ENCODE assay signal across 18 cellular contexts in genomic region chr21:34274001-34274400, GRCh38.
DNase-seq lines count a peak whose midpoint lies in the region; ATAC-seq and TF ChIP-seq lines count a peak whose summit lies in the region.
"Had no signal": no experiment of that assay in that cellular context is flagged by ENCODE, and none has a peak within 500 bp of the region (broad histone marks: within the 10 kb centered on the region; RNA-seq: fewer than 3 reads in every experiment).

No MANE protein-coding gene starts in this region.

- no peak overlapping the region for H2BK120ac ChIP-seq in IMR-90 (ENCODE audit: low read depth, low read length)

- BruUV-seq in IMR-90 (replicated peaks; lab: Mats Ljungman, UMichigan): no TSS peak

- CTCF ChIA-PET in AG04449 (lab: Yijun Ruan, JAX) (interaction anchor here (0.9 to 1.0 kb wide), 2 partner anchors 71 to 350 kb away, joined by 3 read pairs; no protein-coding TSS in a partner anchor), IMR-90 (lab: Yijun Ruan, JAX) (no interaction called here)

- no peak; the same call in 1 of the 2 replicates for ATAC-seq in IMR-90 (ENCODE audit: low read depth)
- ATAC-seq in GM19455 (IDR thresholded peaks at IDR 0.05; ENCODE audit: unreplicated experiment): no peak
- ATAC-seq: activated T-helper 17 cell treated with anti-CD3 and anti-CD28 coated beads, Interleukin-2, amount 50 U/mL, for 72 hours had no signal

- dilution Hi-C loops in IMR-90 (cut with HindIII; ENCODE audit: low sequenced_read_pairs, unreplicated experiment): no loop called here

- no peak for TF ChIP-seq POLR2A in IMR-90 (IDR thresholded peaks at IDR 0.05; ENCODE audit: low read depth, low read length)

- H3K9me3 ChIP-seq in IMR-90 (ENCODE audit: control insufficient read depth, insufficient read depth, low read length): peaks cover 4% of the 10 kb centered on the region
- H3K9me3 ChIP-seq: vagina had no signal

- peaks cover 4% of the 10 kb centered on the region for H3K4me1 Mint-ChIP-seq in CD14-positive monocyte
- H3K4me1 Mint-ChIP-seq: central memory CD8-positive, alpha-beta T cell had no signal

- no peak overlapping the region for H2BK20ac ChIP-seq in IMR-90 (ENCODE audit: low read depth, low read length)

- no peak overlapping the region for H3K4me2 ChIP-seq in IMR-90 (ENCODE audit: low read depth, low read length)

- no peaks in the 10 kb centered on the region for H4K20me1 ChIP-seq in IMR-90 (ENCODE audit: insufficient read depth, low read length)

- in situ Hi-C loops in IMR-90 (cut with MboI; ENCODE audit: low sequenced_read_pairs): no loop called here

- H4K5ac ChIP-seq in IMR-90 (ENCODE audit: low read depth, low read length): no peak overlapping the region

- no peak for TF ChIP-seq CTCF in AG04449 (IDR thresholded peaks at IDR 0.05; ENCODE audit: insufficient read depth, low read length, missing control alignments)
- TF ChIP-seq CTCF in IMR-90 (conservative IDR thresholded peaks at IDR 0.05; ENCODE audit: low read depth, low read length): no peak
- TF ChIP-seq CTCF in cardiac fibroblast (IDR thresholded peaks at IDR 0.05; ENCODE audit: low read depth, low read length): no peak
- no peak for TF ChIP-seq CTCF in CD14-positive monocyte (IDR thresholded peaks at IDR 0.05)

- no peak overlapping the region for H3K14ac ChIP-seq in IMR-90 (replicated peaks; ENCODE audit: low read depth, low read length)

- no peak overlapping the region for H3K27ac Mint-ChIP-seq in CD14-positive monocyte
- H3K27ac Mint-ChIP-seq: activated T-helper 17 cell treated with anti-CD3 and anti-CD28 coated beads, Interleukin-2, amount 50 U/mL, for 72 hours; CD4-positive, alpha-beta T cell had no signal

- peaks cover 2 to 9% (median 4%) of the 10 kb centered on the region in 3 donors for H3K27me3 Mint-ChIP-seq in CD14-positive monocyte (ENCODE audit: low read depth in 3 of 3)

- H2BK15ac ChIP-seq in IMR-90 (ENCODE audit: low read depth, low read length): no peak overlapping the region

- H3K27me3 ChIP-seq in IMR-90 (ENCODE audit: control insufficient read depth, insufficient read depth, low read length): peaks cover 30% of the 10 kb centered on the region
- H3K27me3 ChIP-seq: vagina had no signal

- intact Hi-C loops in IMR-90 (cut with micrococcal nuclease) (no loop called here), CD14-positive monocyte (cut with micrococcal nuclease) (no loop called here)

- no peak overlapping the region for H3K9ac ChIP-seq in IMR-90 (ENCODE audit: low read depth, low read length)

- H3K36me3 Mint-ChIP-seq in CD14-positive monocyte: no peaks in the 10 kb centered on the region

- H3K4me1 ChIP-seq in IMR-90 (ENCODE audit: control insufficient read depth, insufficient read depth, low read length): no peaks in the 10 kb centered on the region
- H3K4me1 ChIP-seq: vagina had no signal

- H4K8ac ChIP-seq in IMR-90 (ENCODE audit: low read depth in 2 of 2, low read length in 2 of 2): no peak overlapping the region

- H3K27ac ChIP-seq in IMR-90 (ENCODE audit: insufficient read depth, low read length): no peak overlapping the region
- H3K27ac ChIP-seq: HL-60, vagina had no signal

- peak; percentile 9 for DNase-seq in AG04449 (ENCODE audit: low read depth, low spot score)
- peak; percentile 28 for DNase-seq in IMR-90
- peak; percentile 50 to 63 for DNase-seq in cardiac fibroblast (ENCODE audit: low read depth in 2 of 2)
- DNase-seq in iris pigment epithelial cell (ENCODE audit: low read depth): peak; percentile 26
- DNase-seq in central memory CD4-positive, alpha-beta T cell: no peak
- DNase-seq in CD14-positive monocyte (ENCODE audit: low spot score): no peak
- no peak for DNase-seq in NCI-H1417 treated with DMSO at 0.1 percent for 48 hours (lab: John Stamatoyannopoulos, UW)
- DNase-seq: activated CD4-positive, CD25-positive, alpha-beta regulatory T cell treated with anti-CD3 and anti-CD28 coated beads, Interleukin-2, amount 50 U/mL, for 72 hours; CD4-positive, alpha-beta T cell; hypothalamus; NCI-H2029; T1000 had no signal

- H4K91ac ChIP-seq in IMR-90 (ENCODE audit: insufficient read depth, low read depth, low read length): no peak overlapping the region

- POLR2A ChIA-PET in AG04449 (lab: Yijun Ruan, JAX): no interaction called here
- POLR2A ChIA-PET in IMR-90 (lab: Charles Lee; ENCODE audit: unreplicated experiment): no interaction called here

- H3K18ac ChIP-seq in IMR-90 (ENCODE audit: low read depth, low read length): no peak overlapping the region

- no peaks in the 10 kb centered on the region for H3K79me1 ChIP-seq in IMR-90 (ENCODE audit: low read depth in 1 of 2, low read length in 2 of 2)

- no peak overlapping the region for H3K4me3 Mint-ChIP-seq in CD14-positive monocyte
- H3K4me3 Mint-ChIP-seq: activated T-helper 17 cell treated with anti-CD3 and anti-CD28 coated beads, Interleukin-2, amount 50 U/mL, for 72 hours; CD4-positive, alpha-beta T cell; central memory CD8-positive, alpha-beta T cell; neural crest cell had no signal

- H2BK5ac ChIP-seq in IMR-90 (ENCODE audit: low read depth, low read length, poor library complexity, severe bottlenecking): no peak overlapping the region

- H2AFZ ChIP-seq in IMR-90 (replicated peaks; ENCODE audit: low read length, poor library complexity): no peak overlapping the region

- no peak for TF ChIP-seq RAD21 in IMR-90 (IDR thresholded peaks at IDR 0.05; ENCODE audit: low read length)

- H3K4ac ChIP-seq in IMR-90 (ENCODE audit: low read depth, low read length): no peak overlapping the region

- no CpG with 5 or more reads among the region's 2 CpGs for WGBS in IMR-90 (ENCODE audit: extremely low coverage in 2 of 2, insufficient read length in 1 of 2), 2 experiments

- no peak overlapping the region for H3K4me3 ChIP-seq in AG04449 (ENCODE audit: low read depth, low read length)
- no peak overlapping the region for H3K4me3 ChIP-seq in IMR-90 (ENCODE audit: insufficient read depth, low read depth, low read length)
- H3K4me3 ChIP-seq in cardiac fibroblast (replicated peaks in 1 of 2; ENCODE audit: low read depth in 2 of 2, low read length in 2 of 2): no peak overlapping the region
- H3K4me3 ChIP-seq: vagina had no signal

- H2AK5ac ChIP-seq in IMR-90 (ENCODE audit: low read depth, low read length): no peak overlapping the region

- no peak overlapping the region for H2AK9ac ChIP-seq in IMR-90 (replicated peaks; ENCODE audit: low read depth, low read length, poor library complexity)

- H3K9me1 ChIP-seq in IMR-90 (ENCODE audit: insufficient read depth, low read length): no peaks in the 10 kb centered on the region

- peaks cover 0 to 11% (median 5%) of the 10 kb centered on the region in 7 donors for H3K9me3 Mint-ChIP-seq in CD14-positive monocyte
- H3K9me3 Mint-ChIP-seq: CD4-positive, alpha-beta T cell; neural crest cell had no signal

- no peak overlapping the region for H3K56ac ChIP-seq in IMR-90 (ENCODE audit: extremely low read depth, insufficient read depth, low read length)

- no peaks in the 10 kb centered on the region for H3K36me3 ChIP-seq in IMR-90 (ENCODE audit: control insufficient read depth, insufficient read depth, low read length)
- H3K36me3 ChIP-seq: vagina had no signal

- H3K23ac ChIP-seq in IMR-90 (ENCODE audit: low read depth, low read length): no peak overlapping the region

TF ChIP-seq in IMR-90, 13 proteins besides CTCF, POLR2A, EP300 and RAD21:
- no peak for TF ChIP-seq ELK1 (IDR thresholded peaks at IDR 0.05; ENCODE audit: borderline replicate concordance, low read depth, low read length)
- TF ChIP-seq CHD1 (IDR thresholded peaks at IDR 0.05; ENCODE audit: low read depth, low read length): no peak
- no peak for TF ChIP-seq RCOR1 (IDR thresholded peaks at IDR 0.05; ENCODE audit: insufficient replicate concordance, low read length)
- TF ChIP-seq USF2 (IDR thresholded peaks at IDR 0.05; ENCODE audit: low read depth, low read length): no peak
- TF ChIP-seq RFX5 (IDR thresholded peaks at IDR 0.05; ENCODE audit: low read depth, low read length): no peak
- no peak for TF ChIP-seq FOS (IDR thresholded peaks at IDR 0.05; ENCODE audit: low read depth, low read length)
- TF ChIP-seq MAFK (IDR thresholded peaks at IDR 0.05; ENCODE audit: low read depth, low read length): no peak
- TF ChIP-seq NFE2L2 (IDR thresholded peaks at IDR 0.05; ENCODE audit: low read depth, low read length): no peak
- TF ChIP-seq SMC3 (IDR thresholded peaks at IDR 0.05; ENCODE audit: low read depth, low read length): no peak
- TF ChIP-seq CEBPB (IDR thresholded peaks at IDR 0.05; ENCODE audit: low read depth, low read length): no peak
- no peak for TF ChIP-seq BHLHE40 (IDR thresholded peaks at IDR 0.05; ENCODE audit: low read depth, low read length)
- TF ChIP-seq MAZ (IDR thresholded peaks at IDR 0.05; ENCODE audit: borderline replicate concordance, low read depth, low read length): no peak
- no peak for TF ChIP-seq MXI1 (IDR thresholded peaks at IDR 0.05; ENCODE audit: borderline replicate concordance, low read depth, low read length)
TF ChIP-seq in IMR-90: peak in this region for 0.

Comparison
In these comparisons a context has a peak if more than half of its experiments do, and no peak if none do; other contexts are left out.
1. DNase-seq: peak in AG04449 (single experiment), IMR-90 (single experiment), cardiac fibroblast (2 of 2) and iris pigment epithelial cell (single experiment); none in central memory CD4-positive, alpha-beta T cell (single experiment), CD14-positive monocyte (single experiment) and NCI-H1417 treated with DMSO at 0.1 percent for 48 hours (single experiment).